ENCODE assay signal across 20 cellular contexts in genomic region chr18:23148382-23148781, GRCh38. TPM values are rescaled to one million over a fixed set of nuclear protein-coding genes. Genes with fewer than 3 reads are reported as not detected.
DNase-seq lines count a peak whose midpoint lies in the region; ATAC-seq, FAIRE-seq and TF ChIP-seq lines count a peak whose summit lies in the region.
"Had no signal": no experiment of that assay in that cellular context is flagged by ENCODE, and none has a peak within 500 bp of the region (broad histone marks: within the 10 kb centered on the region; RNA-seq: fewer than 3 reads in every experiment).

No MANE protein-coding gene starts in this region.

- no peak overlapping the region; the same call in 1 of the 2 replicates for H3K18ac ChIP-seq in H1 (ENCODE audit: extremely low read depth, low read length)
- no peak overlapping the region for H3K18ac ChIP-seq in mesenchymal stem cell (ENCODE audit: low read depth in 1 of 2, low read length in 2 of 2)
- peak overlapping the region; percentile 35 for H3K18ac ChIP-seq in trophoblast cell (ENCODE audit: low read length)

- H3K14ac ChIP-seq in H1 (ENCODE audit: insufficient read length) = no peak overlapping the region
- H3K14ac ChIP-seq in mesenchymal stem cell (ENCODE audit: low read length in 2 of 2) = peak overlapping the region in 1 of 2 experiments; percentile 35
- no peak overlapping the region for H3K14ac ChIP-seq in trophoblast cell (ENCODE audit: low read length)

- H3K56ac ChIP-seq in H1 (replicated peaks; ENCODE audit: insufficient read length, low read depth, low read length) = no peak overlapping the region

- no peak overlapping the region for H3K4ac ChIP-seq in H1 (replicated peaks; ENCODE audit: insufficient read length, low read depth, low read length)
- no peak overlapping the region for H3K4ac ChIP-seq in mesenchymal stem cell (ENCODE audit: low read depth in 1 of 2, low read length in 2 of 2)
- no peak overlapping the region for H3K4ac ChIP-seq in trophoblast cell (ENCODE audit: low read depth, low read length)

- H3K9ac ChIP-seq in H1 (replicated peaks in 1 of 4; ENCODE audit: extremely low read depth in 1 of 4, low read depth in 3 of 4, low read length in 3 of 4) = no peak overlapping the region
- H3K9ac ChIP-seq in mesenchymal stem cell (ENCODE audit: low read length) = no peak overlapping the region
- H3K9ac ChIP-seq in trophoblast cell (ENCODE audit: low read length) = no peak overlapping the region

- TF ChIP-seq EP300 in H1 (IDR thresholded peaks at IDR 0.05; ENCODE audit: borderline replicate concordance in 1 of 2, low read depth in 2 of 2, low read length in 2 of 2) = no peak

- H3K23me2 ChIP-seq in H1 (ENCODE audit: low read depth, low read length) = no peaks in the 10 kb centered on the region

- no peak overlapping the region for H4K12ac ChIP-seq in trophoblast cell (ENCODE audit: low read depth, low read length)

- H2AK5ac ChIP-seq in H1 (ENCODE audit: low read depth, low read length) (no peak overlapping the region), mesenchymal stem cell (ENCODE audit: low read length, severe bottlenecking) (no peak overlapping the region), trophoblast cell (ENCODE audit: low read length) (no peak overlapping the region)

- H3K79me2 ChIP-seq in H1 (ENCODE audit: control insufficient read depth in 1 of 2, insufficient read depth in 2 of 2, low read length in 2 of 2) (peaks cover 8 to 88% of the 10 kb centered on the region in 2 experiments), trophoblast cell (ENCODE audit: control insufficient read depth, insufficient read depth, low read length, poor library complexity) (peaks cover 2% of the 10 kb centered on the region)

- no peak for FAIRE-seq in H1 (lab: Jason Lieb, UNC)
- FAIRE-seq: GM12892, H54 had no signal

- peaks cover 1 to 16% (median 5%) of the 10 kb centered on the region in 4 experiments; a peak in 6 of 7 replicates for H3K4me1 ChIP-seq in H1 (replicated peaks in 1 of 4; ENCODE audit: control insufficient read depth in 3 of 4, insufficient read depth in 4 of 4, low read length in 3 of 4)
- peaks cover 9% of the 10 kb centered on the region for H3K4me1 ChIP-seq in mesenchymal stem cell (ENCODE audit: control insufficient read depth, insufficient read depth, low read depth, low read length)
- peaks cover 10 to 12% of the 10 kb centered on the region in 2 experiments for H3K4me1 ChIP-seq in trophoblast cell (ENCODE audit: control insufficient read depth in 1 of 2, insufficient read depth in 2 of 2, low read length in 2 of 2)
- peaks cover 12% of the 10 kb centered on the region for H3K4me1 ChIP-seq in lower lobe of right lung
- H3K4me1 ChIP-seq: HAP-1 had no signal

- no peaks in the 10 kb centered on the region for H3K9me3 ChIP-seq in H1 (ENCODE audit: insufficient read depth in 2 of 2, low read depth in 1 of 2, low read length in 1 of 2)
- H3K9me3 ChIP-seq in mesenchymal stem cell (ENCODE audit: control insufficient read depth, low read length) = no peaks in the 10 kb centered on the region
- no peaks in the 10 kb centered on the region for H3K9me3 ChIP-seq in trophoblast cell (ENCODE audit: insufficient read depth, low read depth, low read length)
- no peaks in the 10 kb centered on the region for H3K9me3 ChIP-seq in lower lobe of right lung
- H3K9me3 ChIP-seq: HAP-1 had no signal

- CTCF ChIA-PET in H1 (lab: Charles Lee; ENCODE audit: partially characterized antibody) = interaction anchor here (1.1 to 2.6 kb wide), 4 partner anchors 10 to 88 kb away, joined by 3 to 11 read pairs (median 4); no protein-coding TSS in a partner anchor

- intact Hi-C loops in lower lobe of right lung (cut with DNase I) = no loop called here

- H2BK120ac ChIP-seq in H1 (replicated peaks; ENCODE audit: low read depth, low read length) (no peak overlapping the region), mesenchymal stem cell (ENCODE audit: low read depth, low read length) (no peak overlapping the region), trophoblast cell (ENCODE audit: insufficient read depth, low read length, poor library complexity) (no peak overlapping the region)

- no peak overlapping the region for H4K8ac ChIP-seq in H1 (ENCODE audit: extremely low read depth, insufficient read depth, low read length)
- H4K8ac ChIP-seq in mesenchymal stem cell (ENCODE audit: low read length) = no peak overlapping the region
- no peak overlapping the region for H4K8ac ChIP-seq in trophoblast cell (ENCODE audit: low read depth, low read length)

- no peak overlapping the region for H2AFZ ChIP-seq in H1 (ENCODE audit: low read length)
- H2AFZ ChIP-seq in mesenchymal stem cell (ENCODE audit: low read depth, low read length) = no peak overlapping the region
- no peak overlapping the region for H2AFZ ChIP-seq in trophoblast cell (ENCODE audit: insufficient read depth, low read length, poor library complexity)
- H2AFZ ChIP-seq: GM23338 had no signal

- no peak for TF ChIP-seq POLR2A in H1 (IDR thresholded peaks at IDR 0.05; ENCODE audit: control extremely low read depth in 1 of 2, low read depth in 2 of 2, low read length in 2 of 2)

- POLR2A ChIA-PET in H1 (lab: Charles Lee; ENCODE audit: partially characterized antibody) = interaction anchor here (1.4 to 4.5 kb wide), 5 partner anchors 9 to 22 kb away, joined by 3 to 22 read pairs (median 6); partner anchors contain the start of gene CABLES1

- H3K4me2 ChIP-seq in H1 (ENCODE audit: insufficient read depth in 1 of 2, low read depth in 2 of 2, low read length in 2 of 2) (no peak overlapping the region), mesenchymal stem cell (ENCODE audit: low read length, poor library complexity, severe bottlenecking) (no peak overlapping the region), trophoblast cell (ENCODE audit: low read length) (no peak overlapping the region)
- H3K4me2 ChIP-seq: GM23338 had no signal

- H2BK5ac ChIP-seq in H1 (ENCODE audit: low read depth, low read length) = peak overlapping the region; percentile 52; the same call in 1 of the 2 replicates
- H2BK5ac ChIP-seq in mesenchymal stem cell (ENCODE audit: low read depth, low read length, poor library complexity, severe bottlenecking) = no peak overlapping the region
- H2BK5ac ChIP-seq in trophoblast cell (ENCODE audit: low read depth, low read length, poor library complexity) = no peak overlapping the region

- H4K20me1 ChIP-seq in H1 (replicated peaks in 1 of 2; ENCODE audit: control insufficient read depth in 1 of 2, insufficient read depth in 2 of 2, low read length in 2 of 2) = peaks cover 2 to 9% of the 10 kb centered on the region in 2 experiments

- H4K5ac ChIP-seq in H1 (ENCODE audit: insufficient read length, low read depth, low read length) = no peak overlapping the region

- H2BK12ac ChIP-seq in H1 (ENCODE audit: low read depth, low read length) (no peak overlapping the region), mesenchymal stem cell (ENCODE audit: low read length in 2 of 2) (no peak overlapping the region), trophoblast cell (ENCODE audit: low read length) (no peak overlapping the region)

- TF ChIP-seq RAD21 in H1 (IDR thresholded peaks at IDR 0.05 in 1 of 2, conservative IDR thresholded peaks at IDR 0.05 in 1 of 2; ENCODE audit: low read depth in 2 of 2, low read length in 2 of 2) = no peak

- H2BK20ac ChIP-seq in H1 (ENCODE audit: low read length) = no peak overlapping the region

- H4K91ac ChIP-seq in H1 (replicated peaks; ENCODE audit: insufficient read length, low read length) (no peak overlapping the region), mesenchymal stem cell (ENCODE audit: low read length) (peak overlapping the region; percentile 56), trophoblast cell (ENCODE audit: low read depth, low read length) (no peak overlapping the region)

- DNase-seq in H1 (ENCODE audit: low read depth in 1 of 2, low spot score in 2 of 2) (no peak), left lobe of liver (ENCODE audit: low spot score) (peak; percentile 66), mesenchymal stem cell (no peak), trophoblast cell (no peak), lower lobe of right lung (no peak), ureter (ENCODE audit: low spot score) (no peak), SW 1271 (lab: John Stamatoyannopoulos, UW) (no peak), NCI-H146 (lab: John Stamatoyannopoulos, UW) (no peak)
- DNase-seq: C1 segment of cervical spinal cord; Calu3; CD4-positive, alpha-beta memory T cell; COR-L47; DMS53; DMS79 treated with DMSO at 0.1 percent for 48 hours; GF-D8; HFFc6 had no signal

- TF ChIP-seq CTCF in H1 (IDR thresholded peaks at IDR 0.05; ENCODE audit: control extremely low read depth in 1 of 3, insufficient read depth in 1 of 3, low read depth in 1 of 3, low read length in 3 of 3) (no peak), lower lobe of right lung (IDR thresholded peaks at IDR 0.05) (no peak)

- H3K27me3 ChIP-seq in H1 (replicated peaks in 1 of 4; ENCODE audit: control insufficient read depth in 3 of 4, extremely low read depth in 1 of 4, insufficient read depth in 3 of 4, low read length in 3 of 4) = no peaks in the 10 kb centered on the region
- no peaks in the 10 kb centered on the region for H3K27me3 ChIP-seq in mesenchymal stem cell (ENCODE audit: control insufficient read depth in 1 of 2, insufficient read depth in 1 of 2, low read length in 2 of 2)
- no peaks in the 10 kb centered on the region for H3K27me3 ChIP-seq in trophoblast cell (ENCODE audit: insufficient read depth, low read length)
- H3K27me3 ChIP-seq in lower lobe of right lung (ENCODE audit: low read depth) = no peaks in the 10 kb centered on the region

- H3K36me3 ChIP-seq in H1 (ENCODE audit: control insufficient read depth in 2 of 4, insufficient read depth in 4 of 4, low read length in 3 of 4) = peaks cover 0 to 7% (median 0%) of the 10 kb centered on the region in 4 experiments; a peak in 2 of 8 replicates
- H3K36me3 ChIP-seq in mesenchymal stem cell (ENCODE audit: control insufficient read depth in 1 of 2, insufficient read depth in 2 of 2, low read depth in 1 of 2, low read length in 2 of 2) = peaks cover 0 to 12% of the 10 kb centered on the region in 2 experiments
- H3K36me3 ChIP-seq in trophoblast cell (ENCODE audit: control insufficient read depth in 1 of 2, insufficient read depth in 2 of 2, low read length in 2 of 2) = no peaks in the 10 kb centered on the region
- H3K36me3 ChIP-seq in lower lobe of right lung = no peaks in the 10 kb centered on the region
- H3K36me3 ChIP-seq: HAP-1 had no signal

- H2BK15ac ChIP-seq in H1 (ENCODE audit: low read length) (no peak overlapping the region; the same call in 1 of the 2 replicates), mesenchymal stem cell (ENCODE audit: low read depth, poor library complexity, severe bottlenecking) (no peak overlapping the region)

- ATAC-seq in left lobe of liver (peak; percentile 72), lower lobe of right lung (no peak)
- ATAC-seq: GM23338 had no signal

- WGBS in H1 (ENCODE audit: extremely low coverage in 1 of 2, insufficient coverage in 1 of 2, insufficient read length in 1 of 2, insufficient replicate concordance in 2 of 2, low coverage in 1 of 2, low lambda C conversion rate in 2 of 2, missing lambda C conversion rate in 1 of 2), 2 experiments = 93% methylated on average over 5 of the region's 5 CpGs; no CpG with 5 or more reads in 1 of the 2 experiments
- over 99% methylated on average over 5 of the region's 5 CpGs for WGBS in mesenchymal stem cell
- whole genome bisulfite sequencing in trophoblast cell (ENCODE audit: extremely low coverage, insufficient coverage, insufficient read length) = no CpG with 5 or more reads among the region's 5 CpGs

- H3K79me1 ChIP-seq in H1 (ENCODE audit: low read depth, low read length) (peaks cover 13% of the 10 kb centered on the region), mesenchymal stem cell (replicated peaks; ENCODE audit: low read length, poor library complexity, severe bottlenecking) (peaks cover 46% of the 10 kb centered on the region), trophoblast cell (ENCODE audit: low read length) (peaks cover 5% of the 10 kb centered on the region)

- H3K4me3 ChIP-seq in H1 (ENCODE audit: extremely low read depth in 1 of 4, insufficient read depth in 2 of 4, low read depth in 3 of 4, low read length in 4 of 4) (no peak overlapping the region), mesenchymal stem cell (ENCODE audit: insufficient read depth in 1 of 2, low read depth in 1 of 2, low read length in 2 of 2) (no peak overlapping the region), trophoblast cell (ENCODE audit: low read depth, low read length) (no peak overlapping the region), lower lobe of right lung (no peak overlapping the region)
- H3K4me3 ChIP-seq: GM23338, HAP-1 had no signal

- H3K23ac ChIP-seq in H1 (ENCODE audit: insufficient read length) (no peak overlapping the region), mesenchymal stem cell (ENCODE audit: low read length in 2 of 2) (no peak overlapping the region), trophoblast cell (ENCODE audit: low read length) (no peak overlapping the region)

- no peak overlapping the region for H3K27ac ChIP-seq in H1 (ENCODE audit: low read depth, low read length)
- H3K27ac ChIP-seq in mesenchymal stem cell (ENCODE audit: low read length, poor library complexity, severe bottlenecking) = no peak overlapping the region
- no peak overlapping the region for H3K27ac ChIP-seq in trophoblast cell (ENCODE audit: low read depth, low read length)
- H3K27ac ChIP-seq in lower lobe of right lung = no peak overlapping the region

RNA-seq across cellular contexts. Expression of gene CABLES1, which starts 13.1 kb away (rescaled TPM):
- 26.4 and 28.0 TPM in 2 replicates for total RNA-seq in H1 (2021; fragmentation: NEBNext Ultra II Directional; extraction: Animal tissue kit (Norgen Biotek cat#: 25700))
- polyA plus RNA-seq in H1 (2011; rRNA removed) = 8.3 and 9.2 TPM in 2 replicates
- polyA plus RNA-seq in H1 (2011; cell fraction: cytosol; rRNA removed) = 9.1 TPM
- 17.4 TPM for polyA plus RNA-seq in H1 (2011; cell fraction: nucleus; rRNA removed)
- 15.3 to 18.2 TPM (median 16.6 TPM) in 4 replicates for polyA plus RNA-seq in H1 (2012, experiment 1 of 2)
- polyA plus RNA-seq in H1 (2012, experiment 2 of 2) = 11.8 TPM
- polyA plus RNA-seq in H1 (2013, experiment 1 of 2) = 11.0 TPM
- 9.9 TPM for polyA plus RNA-seq in H1 (2013, experiment 2 of 2)
- 13.6 and 21.1 TPM in 2 replicates for polyA minus RNA-seq in H1 (2011; rRNA and poly(A)+ RNA removed)
- polyA minus RNA-seq in H1 (2011; cell fraction: cytosol; rRNA and poly(A)+ RNA removed) = 15.0 TPM
- 27.9 TPM for polyA minus RNA-seq in H1 (2011; cell fraction: nucleus; rRNA and poly(A)+ RNA removed)
- 12.8 TPM for total RNA-seq in left lobe of liver
- polyA plus RNA-seq in mesenchymal stem cell (2013, experiment 1 of 2) = 8.1 TPM
- polyA plus RNA-seq in mesenchymal stem cell (2013, experiment 2 of 2) = 8.9 TPM
- polyA plus RNA-seq in trophoblast cell (2013) = 2.1 and 2.3 TPM in 2 replicates
- 44.2 TPM for total RNA-seq in lower lobe of right lung
- 8.1 TPM for total RNA-seq in ureter
- polyA plus RNA-seq: CD4-positive, alpha-beta memory T cell had no signal
